12 cellular contexts compared by ENCODE assay signal in genomic region chr10:110973400-110973799, GRCh38.
"Had no signal": no experiment of that assay in that cellular context is flagged by ENCODE, and none has a peak within 500 bp of the region (broad histone marks: within the 10 kb centered on the region; RNA-seq: fewer than 3 reads in every experiment).

No MANE protein-coding gene starts in this region.

- DNase-seq: activated CD4-positive, alpha-beta memory T cell treated with anti-CD3 and anti-CD28 coated beads, Interleukin-2, amount 10 ng/mL, durations not matched to agents 7 days and 5 days; activated CD4-positive, alpha-beta T cell treated with anti-CD3 and anti-CD28 coated beads for 36 hours; activated gamma-delta T cell; activated naive CD8-positive, alpha-beta T cell treated with anti-CD3 and anti-CD28 coated beads, Interleukin-2, amount 10 ng/mL, durations not matched to agents 7 days and 5 days; activated T-cell treated with anti-CD3 and anti-CD28 coated beads, Interleukin-2, amount 50 U/mL, for 48 hours; aorta; colonic mucosa; retina; thyroid gland had no signal

- H3K27ac ChIP-seq: breast epithelium, colonic mucosa, gastroesophageal sphincter, thyroid gland, vagina had no signal

- ATAC-seq: activated CD4-positive, alpha-beta T cell treated with anti-CD3 and anti-CD28 coated beads for 36 hours; gastroesophageal sphincter had no signal

- H3K4me1 ChIP-seq: breast epithelium, colonic mucosa had no signal

- H3K27me3 ChIP-seq: breast epithelium, colonic mucosa, gastroesophageal sphincter, thyroid gland, vagina had no signal
